ENCODE assay signal across 21 cellular contexts in the genomic region with DNA sequence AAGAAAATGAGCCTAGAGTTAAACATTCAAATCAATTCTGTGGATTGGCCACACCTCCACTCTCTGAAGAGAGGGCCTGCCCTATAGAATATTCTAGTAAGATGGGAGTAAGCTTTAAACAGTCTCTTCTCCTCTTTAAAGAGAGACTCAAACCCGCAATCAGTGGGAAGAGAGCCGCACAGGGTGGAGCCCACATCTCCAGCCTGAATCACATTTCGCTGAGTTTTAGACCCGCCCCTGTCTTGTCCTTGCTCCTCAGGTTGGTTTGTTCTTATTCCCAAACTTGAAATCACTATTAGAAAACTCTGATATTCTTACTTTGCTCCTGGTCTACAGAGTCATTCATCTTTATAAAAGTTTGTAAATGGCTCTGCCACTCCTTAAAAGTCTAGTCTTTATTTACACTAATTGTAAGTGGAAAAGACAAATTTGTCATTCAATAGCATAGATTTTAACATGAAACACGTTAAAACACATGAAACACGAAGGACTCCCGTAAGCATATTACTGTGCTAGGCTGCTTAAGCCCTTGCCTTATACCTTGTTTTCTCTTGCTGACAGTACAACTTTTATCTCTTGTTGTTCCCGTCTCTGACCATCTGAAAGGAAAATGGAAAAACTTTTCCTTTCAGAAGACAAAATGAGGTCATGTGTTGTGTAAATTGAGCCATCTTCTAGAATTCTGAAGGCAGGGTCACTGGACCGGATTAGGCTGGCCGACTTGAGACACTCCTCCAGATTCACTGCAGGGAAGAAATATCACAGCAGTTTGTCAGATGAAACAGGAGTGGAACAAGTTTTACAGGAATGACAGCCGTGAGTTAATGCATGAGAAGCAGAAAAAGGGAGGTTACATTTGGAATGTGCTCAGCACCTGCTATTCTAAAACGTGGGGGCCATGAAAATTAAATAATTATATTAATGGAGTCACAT. TPM values are rescaled to one million over a fixed set of nuclear protein-coding genes. Genes with fewer than 3 reads are reported as not detected.
A peak's percentile ranks its signal among the peaks of the same experiment; 100 is the strongest.
DNase-seq lines count a peak whose midpoint lies in the region; ATAC-seq, FAIRE-seq and TF ChIP-seq lines count a peak whose summit lies in the region.
"Had no signal": no experiment of that assay in that cellular context is flagged by ENCODE, and none has a peak within 500 bp of the region (broad histone marks: within the 10 kb centered on the region; RNA-seq: fewer than 3 reads in every experiment).

No MANE protein-coding gene starts in this region.

- no peak overlapping the region for H3K4ac ChIP-seq in H1 (replicated peaks; ENCODE audit: insufficient read length, low read depth, low read length)
- no peak overlapping the region for H3K4ac ChIP-seq in mesendoderm (ENCODE audit: low read depth, low read length)

- H3K9me3 ChIP-seq in H1 (ENCODE audit: insufficient read depth in 2 of 2, low read depth in 1 of 2, low read length in 1 of 2), result no peaks in the 10 kb centered on the region
- H3K9me3 ChIP-seq: pancreas had no signal

- H4K5ac ChIP-seq in H1 (ENCODE audit: insufficient read length, low read depth, low read length) (no peak overlapping the region), mesendoderm (ENCODE audit: low read length) (no peak overlapping the region)

- no peak overlapping the region for H3K4me3 ChIP-seq in H1 (ENCODE audit: extremely low read depth in 1 of 4, insufficient read depth in 2 of 4, low read depth in 3 of 4, low read length in 4 of 4)
- H3K4me3 ChIP-seq in mesendoderm (ENCODE audit: low read length), result no peak overlapping the region
- H3K4me3 ChIP-seq: pancreas had no signal

- no peak overlapping the region for H3K27ac ChIP-seq in H1 (ENCODE audit: low read depth, low read length)
- no peak overlapping the region for H3K27ac ChIP-seq in mesendoderm (ENCODE audit: low read depth, low read length)
- H3K27ac ChIP-seq: pancreas had no signal

- no peak overlapping the region for H3K18ac ChIP-seq in H1 (ENCODE audit: extremely low read depth, low read length)
- no peak overlapping the region for H3K18ac ChIP-seq in mesendoderm (ENCODE audit: low read length)

- no peaks in the 10 kb centered on the region for H3K36me3 Mint-ChIP-seq in MCF 10A (ENCODE audit: insufficient read depth, unreplicated experiment)
- H3K36me3 Mint-ChIP-seq: activated naive CD8-positive, alpha-beta T cell treated with anti-CD3 and anti-CD28 coated beads, Interleukin-2, amount 10 ng/mL, durations not matched to agents 7 days and 5 days had no signal

- H3K27me3 Mint-ChIP-seq in MCF 10A (ENCODE audit: insufficient read depth, unreplicated experiment), result no peaks in the 10 kb centered on the region
- H3K27me3 Mint-ChIP-seq: activated CD4-positive, alpha-beta T cell treated with anti-CD3 and anti-CD28 coated beads, Interleukin-2, amount 10 ng/mL, durations not matched to agents 7 days and 5 days; activated naive CD8-positive, alpha-beta T cell treated with anti-CD3 and anti-CD28 coated beads, Interleukin-2, amount 10 ng/mL, durations not matched to agents 7 days and 5 days had no signal

- H2BK20ac ChIP-seq in H1 (ENCODE audit: low read length), result no peak overlapping the region

- no peaks in the 10 kb centered on the region for H3K79me2 ChIP-seq in H1 (ENCODE audit: control insufficient read depth in 1 of 2, insufficient read depth in 2 of 2, low read length in 2 of 2)
- no peaks in the 10 kb centered on the region for H3K79me2 ChIP-seq in mesendoderm (ENCODE audit: control insufficient read depth, insufficient read depth, low read length)

- no peak overlapping the region for H3K23ac ChIP-seq in H1 (ENCODE audit: insufficient read length)
- H3K23ac ChIP-seq in mesendoderm (ENCODE audit: low read length), result no peak overlapping the region

- BruUV-seq in MCF 10A (replicated peaks; lab: Mats Ljungman, UMichigan), result no TSS peak

- H4K91ac ChIP-seq in H1 (replicated peaks; ENCODE audit: insufficient read length, low read length), result no peak overlapping the region

- no peaks in the 10 kb centered on the region for H3K23me2 ChIP-seq in H1 (ENCODE audit: low read depth, low read length)

- in situ Hi-C loops in T47D (cut with HindIII; ENCODE audit: low pct_unique_long_range_greater_than_20kb, low sequenced_read_pairs), result no loop called here

- no peak overlapping the region for H2BK12ac ChIP-seq in H1 (ENCODE audit: low read depth, low read length)

- no peak for TF ChIP-seq EP300 in H1 (IDR thresholded peaks at IDR 0.05; ENCODE audit: borderline replicate concordance in 1 of 2, low read depth in 2 of 2, low read length in 2 of 2)

- H2BK15ac ChIP-seq in H1 (ENCODE audit: low read length) (no peak overlapping the region), mesendoderm (replicated peaks; ENCODE audit: low read depth) (no peak overlapping the region)

- H2BK5ac ChIP-seq in H1 (ENCODE audit: low read depth, low read length) (no peak overlapping the region), mesendoderm (ENCODE audit: low read length) (no peak overlapping the region)

- intact Hi-C loops in MCF 10A (cut with micrococcal nuclease), result no loop called here
- intact Hi-C loops in posterior cingulate gyrus (cut with DNase I), result no loop called here

- H3K14ac ChIP-seq in H1 (ENCODE audit: insufficient read length), result no peak overlapping the region

- H4K8ac ChIP-seq in H1 (ENCODE audit: extremely low read depth, insufficient read depth, low read length), result no peak overlapping the region
- no peak overlapping the region for H4K8ac ChIP-seq in mesendoderm (ENCODE audit: low read depth, low read length)

- H3K4me1 ChIP-seq in H1 (replicated peaks in 1 of 4; ENCODE audit: control insufficient read depth in 3 of 4, insufficient read depth in 4 of 4, low read length in 3 of 4) (peaks cover 0 to 5% (median 0%) of the 10 kb centered on the region in 4 experiments; a peak in 1 of 7 replicates), mesendoderm (ENCODE audit: control insufficient read depth, low read depth, low read length) (no peaks in the 10 kb centered on the region)
- H3K4me1 ChIP-seq: pancreas had no signal

- TF ChIP-seq POLR2A in H1 (IDR thresholded peaks at IDR 0.05; ENCODE audit: control extremely low read depth in 1 of 2, low read depth in 2 of 2, low read length in 2 of 2), result no peak

- DNase-seq in T47D (ENCODE audit: low read depth in 1 of 2, low spot score in 1 of 2) (peak; percentile 9 to 88), MCF 10A (ENCODE audit: unreplicated experiment) (no peak), H1 (ENCODE audit: low read depth in 1 of 2, low spot score in 2 of 2) (no peak), mesendoderm (peak; percentile 10), posterior cingulate gyrus (no peak), NCI-H446 treated with DMSO at 0.1 percent for 48 hours (lab: John Stamatoyannopoulos, UW) (no peak)
- no peak for DNase-seq in activated CD8-positive, alpha-beta memory T cell treated with anti-CD3 and anti-CD28 coated beads, Interleukin-2, amount 50 U/mL, for 4 hours
- DNase-seq: activated CD4-positive, alpha-beta T cell treated with anti-CD3 and anti-CD28 coated beads, Interleukin-2, amount 10 ng/mL, durations not matched to agents 7 days and 5 days; activated naive CD8-positive, alpha-beta T cell treated with anti-CD3 and anti-CD28 coated beads, Interleukin-2, amount 10 ng/mL, durations not matched to agents 7 days and 5 days; effector memory CD4-positive, alpha-beta T cell; foreskin melanocyte; GF-D8; NCI-H1048; NCI-H2171 treated with DMSO at 0.1 percent for 48 hours; NK-92 treated with Interleukin-12 subunit alpha and Interleukin-12 subunit beta, amount 100 ng/mL, for 24 hours; pancreas; Right ventricle myocardium superior; T-helper 9 cell had no signal

- H3K36me3 ChIP-seq in H1 (ENCODE audit: control insufficient read depth in 2 of 4, insufficient read depth in 4 of 4, low read length in 3 of 4) (no peaks in the 10 kb centered on the region), mesendoderm (ENCODE audit: control insufficient read depth, insufficient read depth, low read length) (no peaks in the 10 kb centered on the region)
- H3K36me3 ChIP-seq: pancreas had no signal

- POLR2A ChIA-PET in MCF 10A (lab: Yijun Ruan, JAX), result no interaction called here
- POLR2A ChIA-PET in H1 (lab: Charles Lee; ENCODE audit: partially characterized antibody), result no interaction called here

- H2AK5ac ChIP-seq in H1 (ENCODE audit: low read depth, low read length) (no peak overlapping the region; the same call in 1 of the 2 replicates), mesendoderm (ENCODE audit: low read length) (no peak overlapping the region)

- CTCF ChIA-PET in MCF 10A (lab: Yijun Ruan, JAX), result no interaction called here
- CTCF ChIA-PET in H1 (lab: Charles Lee; ENCODE audit: partially characterized antibody), result no interaction called here

- no peaks in the 10 kb centered on the region for H3K9me3 Mint-ChIP-seq in MCF 10A (ENCODE audit: unreplicated experiment)
- H3K9me3 Mint-ChIP-seq: activated CD4-positive, alpha-beta T cell treated with anti-CD3 and anti-CD28 coated beads, Interleukin-2, amount 10 ng/mL, durations not matched to agents 7 days and 5 days; activated naive CD8-positive, alpha-beta T cell treated with anti-CD3 and anti-CD28 coated beads, Interleukin-2, amount 10 ng/mL, durations not matched to agents 7 days and 5 days had no signal

- H3K56ac ChIP-seq in H1 (replicated peaks; ENCODE audit: insufficient read length, low read depth, low read length), result no peak overlapping the region
- no peak overlapping the region for H3K56ac ChIP-seq in mesendoderm (ENCODE audit: low read length)

- FAIRE-seq in H1 (lab: Jason Lieb, UNC), result no peak
- FAIRE-seq: pancreas had no signal

- ATAC-seq in GM21526 (IDR thresholded peaks at IDR 0.05; ENCODE audit: low FRiP score, unreplicated experiment), result no peak
- ATAC-seq: pancreas had no signal

- no peak overlapping the region for H3K9ac ChIP-seq in H1 (replicated peaks in 1 of 4; ENCODE audit: extremely low read depth in 1 of 4, low read depth in 3 of 4, low read length in 3 of 4)
- H3K9ac ChIP-seq in mesendoderm (ENCODE audit: low read length), result no peak overlapping the region

- WGBS in H1 (ENCODE audit: extremely low coverage in 1 of 2, insufficient coverage in 1 of 2, insufficient read length in 1 of 2, insufficient replicate concordance in 2 of 2, low coverage in 1 of 2, low lambda C conversion rate in 2 of 2, missing lambda C conversion rate in 1 of 2), 2 experiments, result 82% methylated on average over 12 of the region's 12 CpGs; no CpG with 5 or more reads in 1 of the 2 experiments
- no CpG with 5 or more reads among the region's 12 CpGs for WGBS in mesendoderm (ENCODE audit: extremely low coverage, insufficient coverage, low lambda C conversion rate)

- TF ChIP-seq CTCF in MCF 10A (IDR thresholded peaks at IDR 0.05; ENCODE audit: unreplicated experiment) (no peak), H1 (IDR thresholded peaks at IDR 0.05; ENCODE audit: control extremely low read depth in 1 of 3, insufficient read depth in 1 of 3, low read depth in 1 of 3, low read length in 3 of 3) (no peak)

- H3K4me3 Mint-ChIP-seq in MCF 10A (ENCODE audit: unreplicated experiment), result no peak overlapping the region
- H3K4me3 Mint-ChIP-seq: activated CD4-positive, alpha-beta T cell treated with anti-CD3 and anti-CD28 coated beads, Interleukin-2, amount 10 ng/mL, durations not matched to agents 7 days and 5 days; activated naive CD8-positive, alpha-beta T cell treated with anti-CD3 and anti-CD28 coated beads, Interleukin-2, amount 10 ng/mL, durations not matched to agents 7 days and 5 days had no signal

- no peaks in the 10 kb centered on the region for H3K27me3 ChIP-seq in H1 (replicated peaks in 1 of 4; ENCODE audit: control insufficient read depth in 3 of 4, extremely low read depth in 1 of 4, insufficient read depth in 3 of 4, low read length in 3 of 4)
- no peaks in the 10 kb centered on the region for H3K27me3 ChIP-seq in mesendoderm (ENCODE audit: insufficient read depth, low read length, poor library complexity)
- H3K27me3 ChIP-seq: pancreas had no signal

- H2BK120ac ChIP-seq in H1 (replicated peaks; ENCODE audit: low read depth, low read length), result no peak overlapping the region
- H2BK120ac ChIP-seq in mesendoderm (ENCODE audit: low read depth, low read length), result no peak overlapping the region

- TF ChIP-seq RAD21 in H1 (IDR thresholded peaks at IDR 0.05 in 1 of 2, conservative IDR thresholded peaks at IDR 0.05 in 1 of 2; ENCODE audit: low read depth in 2 of 2, low read length in 2 of 2), result no peak

- peak overlapping the region; percentile 28; the same call in 1 of the 2 replicates for H2AFZ ChIP-seq in H1 (ENCODE audit: low read length)

- H3K4me2 ChIP-seq in H1 (ENCODE audit: insufficient read depth in 1 of 2, low read depth in 2 of 2, low read length in 2 of 2) (no peak overlapping the region), mesendoderm (ENCODE audit: low read length) (no peak overlapping the region)

- no peak overlapping the region for H3K27ac Mint-ChIP-seq in MCF 10A (ENCODE audit: low read depth, unreplicated experiment)
- H3K27ac Mint-ChIP-seq: activated CD4-positive, alpha-beta T cell treated with anti-CD3 and anti-CD28 coated beads, Interleukin-2, amount 10 ng/mL, durations not matched to agents 7 days and 5 days; activated naive CD8-positive, alpha-beta T cell treated with anti-CD3 and anti-CD28 coated beads, Interleukin-2, amount 10 ng/mL, durations not matched to agents 7 days and 5 days had no signal

- H3K79me1 ChIP-seq in H1 (ENCODE audit: low read depth, low read length), result no peaks in the 10 kb centered on the region
- H3K79me1 ChIP-seq in mesendoderm (ENCODE audit: low read length), result no peaks in the 10 kb centered on the region

- peaks cover 7% of the 10 kb centered on the region for H3K4me1 Mint-ChIP-seq in MCF 10A (ENCODE audit: insufficient read depth, unreplicated experiment)
- H3K4me1 Mint-ChIP-seq: activated naive CD8-positive, alpha-beta T cell treated with anti-CD3 and anti-CD28 coated beads, Interleukin-2, amount 10 ng/mL, durations not matched to agents 7 days and 5 days had no signal

- no peaks in the 10 kb centered on the region for H4K20me1 ChIP-seq in H1 (replicated peaks in 1 of 2; ENCODE audit: control insufficient read depth in 1 of 2, insufficient read depth in 2 of 2, low read length in 2 of 2)

RNA-seq across cellular contexts. Expression of a gene that starts 5.6 kb away (rescaled TPM):
- not detected in 2 replicates for total RNA-seq in MCF 10A (2022)
- total RNA-seq in H1 (2021; fragmentation: NEBNext Ultra II Directional; extraction: Animal tissue kit (Norgen Biotek cat#: 25700)), result not detected in 2 replicates
- 0.02 TPM in 1 of 2 replicates, not detected in the other for polyA plus RNA-seq in H1 (2011; rRNA removed)
- not detected for polyA plus RNA-seq in H1 (2011; cell fraction: cytosol; rRNA removed)
- polyA plus RNA-seq in H1 (2011; cell fraction: nucleus; rRNA removed), result not detected
- polyA plus RNA-seq in H1 (2012, experiment 1 of 2), result not detected in 4 replicates
- not detected for polyA plus RNA-seq in H1 (2012, experiment 2 of 2)
- 0.02 TPM for polyA plus RNA-seq in H1 (2013, experiment 1 of 2)
- 0.02 TPM for polyA plus RNA-seq in H1 (2013, experiment 2 of 2)
- polyA minus RNA-seq in H1 (2011; rRNA and poly(A)+ RNA removed), result 0.02 TPM in 1 of 2 replicates, not detected in the other
- polyA minus RNA-seq in H1 (2011; cell fraction: cytosol; rRNA and poly(A)+ RNA removed), result not detected
- polyA minus RNA-seq in H1 (2011; cell fraction: nucleus; rRNA and poly(A)+ RNA removed), result not detected
- polyA plus RNA-seq in mesendoderm (2013, experiment 1 of 2), result 0.01 TPM
- 0.01 TPM for polyA plus RNA-seq in mesendoderm (2013, experiment 2 of 2)
- total RNA-seq: A673, mucosa of gallbladder, pancreas had no signal
- polyA plus RNA-seq: pancreas had no signal

RNA-seq across cellular contexts. Expression of a gene that starts 54.9 kb away (rescaled TPM):
- total RNA-seq in MCF 10A (2022), result 11.3 and 17.6 TPM in 2 replicates
- 39.3 and 39.7 TPM in 2 replicates for total RNA-seq in H1 (2021; fragmentation: NEBNext Ultra II Directional; extraction: Animal tissue kit (Norgen Biotek cat#: 25700))
- polyA plus RNA-seq in H1 (2011; rRNA removed), result 2.5 and 4.6 TPM in 2 replicates
- 5.0 TPM for polyA plus RNA-seq in H1 (2011; cell fraction: cytosol; rRNA removed)
- polyA plus RNA-seq in H1 (2011; cell fraction: nucleus; rRNA removed), result 3.8 TPM
- polyA plus RNA-seq in H1 (2012, experiment 1 of 2), result 10.8 to 22.0 TPM (median 14.8 TPM) in 4 replicates
- 1.1 TPM for polyA plus RNA-seq in H1 (2012, experiment 2 of 2)
- polyA plus RNA-seq in H1 (2013, experiment 1 of 2), result 39.3 TPM
- 36.8 TPM for polyA plus RNA-seq in H1 (2013, experiment 2 of 2)
- 21.9 and 31.9 TPM in 2 replicates for polyA minus RNA-seq in H1 (2011; rRNA and poly(A)+ RNA removed)
- 14.3 TPM for polyA minus RNA-seq in H1 (2011; cell fraction: cytosol; rRNA and poly(A)+ RNA removed)
- 15.2 TPM for polyA minus RNA-seq in H1 (2011; cell fraction: nucleus; rRNA and poly(A)+ RNA removed)
- 28.2 TPM for polyA plus RNA-seq in mesendoderm (2013, experiment 1 of 2)
- polyA plus RNA-seq in mesendoderm (2013, experiment 2 of 2), result 29.3 TPM
- total RNA-seq: activated CD4-positive, alpha-beta T cell treated with anti-CD3 and anti-CD28 coated beads, Interleukin-2, amount 10 ng/mL, durations not matched to agents 7 days and 5 days; activated naive CD8-positive, alpha-beta T cell treated with anti-CD3 and anti-CD28 coated beads, Interleukin-2, amount 10 ng/mL, durations not matched to agents 7 days and 5 days had no signal

Comparison
In these comparisons a context has a peak if more than half of its experiments do, and no peak if none do; other contexts are left out.
1. DNase-seq: peak in T47D (2 of 2) and mesendoderm (single experiment); none in MCF 10A (single experiment), H1 (0 of 2), posterior cingulate gyrus (0 of 10), activated CD8-positive, alpha-beta memory T cell treated with anti-CD3 and anti-CD28 coated beads, Interleukin-2, amount 50 U/mL, for 4 hours (single experiment) and NCI-H446 treated with DMSO at 0.1 percent for 48 hours (single experiment).